ENCODE assay signal across 1 cellular context in genomic region chr4:2938906-2939305, GRCh38.
TF ChIP-seq lines count a peak whose summit lies in the region.

No MANE protein-coding gene starts in this region.

TF ChIP-seq in GM12878, 131 proteins besides CTCF, POLR2A, EP300 and RAD21:
- TF ChIP-seq REST (IDR thresholded peaks at IDR 0.05; ENCODE audit: low read depth, low read length) (no peak), CBX5 (IDR thresholded peaks at IDR 0.05; ENCODE audit: low read depth) (no peak), RCOR1 (conservative IDR thresholded peaks at IDR 0.05; ENCODE audit: low read depth, low read length) (no peak), ZBTB4 (CRISPR knock-in tag; IDR thresholded peaks at IDR 0.05) (no peak), PAX8 (IDR thresholded peaks at IDR 0.05) (no peak), PAX5 (IDR thresholded peaks at IDR 0.05; ENCODE audit: borderline replicate concordance, low read depth, low read length) (no peak), IRF5 (IDR thresholded peaks at IDR 0.05; ENCODE audit: borderline replicate concordance) (no peak), SPI1 (IDR thresholded peaks at IDR 0.05; ENCODE audit: borderline replicate concordance, insufficient read depth, low read depth, low read length) (no peak), IRF3 (IDR thresholded peaks at IDR 0.05) (no peak), IRF4 (IDR thresholded peaks at IDR 0.05; ENCODE audit: low read depth, low read length) (no peak), EED (IDR thresholded peaks at IDR 0.05; ENCODE audit: low read depth) (no peak), CHD2 (IDR thresholded peaks at IDR 0.05; ENCODE audit: borderline replicate concordance, low read depth, low read length) (no peak), MTA2 (IDR thresholded peaks at IDR 0.05; ENCODE audit: low read depth) (no peak), CHD1 (IDR thresholded peaks at IDR 0.05; ENCODE audit: low read depth, low read length) (no peak), NR2C2 (IDR thresholded peaks at IDR 0.05; ENCODE audit: borderline replicate concordance, control insufficient read depth, insufficient read length, low read depth) (no peak), PKNOX1 (IDR thresholded peaks at IDR 0.05) (no peak), SMAD1 (IDR thresholded peaks at IDR 0.05; ENCODE audit: low read depth, partially characterized antibody) (no peak), NFIC (IDR thresholded peaks at IDR 0.05; ENCODE audit: low read depth, low read length) (no peak)
- TF ChIP-seq, protein P1, sequence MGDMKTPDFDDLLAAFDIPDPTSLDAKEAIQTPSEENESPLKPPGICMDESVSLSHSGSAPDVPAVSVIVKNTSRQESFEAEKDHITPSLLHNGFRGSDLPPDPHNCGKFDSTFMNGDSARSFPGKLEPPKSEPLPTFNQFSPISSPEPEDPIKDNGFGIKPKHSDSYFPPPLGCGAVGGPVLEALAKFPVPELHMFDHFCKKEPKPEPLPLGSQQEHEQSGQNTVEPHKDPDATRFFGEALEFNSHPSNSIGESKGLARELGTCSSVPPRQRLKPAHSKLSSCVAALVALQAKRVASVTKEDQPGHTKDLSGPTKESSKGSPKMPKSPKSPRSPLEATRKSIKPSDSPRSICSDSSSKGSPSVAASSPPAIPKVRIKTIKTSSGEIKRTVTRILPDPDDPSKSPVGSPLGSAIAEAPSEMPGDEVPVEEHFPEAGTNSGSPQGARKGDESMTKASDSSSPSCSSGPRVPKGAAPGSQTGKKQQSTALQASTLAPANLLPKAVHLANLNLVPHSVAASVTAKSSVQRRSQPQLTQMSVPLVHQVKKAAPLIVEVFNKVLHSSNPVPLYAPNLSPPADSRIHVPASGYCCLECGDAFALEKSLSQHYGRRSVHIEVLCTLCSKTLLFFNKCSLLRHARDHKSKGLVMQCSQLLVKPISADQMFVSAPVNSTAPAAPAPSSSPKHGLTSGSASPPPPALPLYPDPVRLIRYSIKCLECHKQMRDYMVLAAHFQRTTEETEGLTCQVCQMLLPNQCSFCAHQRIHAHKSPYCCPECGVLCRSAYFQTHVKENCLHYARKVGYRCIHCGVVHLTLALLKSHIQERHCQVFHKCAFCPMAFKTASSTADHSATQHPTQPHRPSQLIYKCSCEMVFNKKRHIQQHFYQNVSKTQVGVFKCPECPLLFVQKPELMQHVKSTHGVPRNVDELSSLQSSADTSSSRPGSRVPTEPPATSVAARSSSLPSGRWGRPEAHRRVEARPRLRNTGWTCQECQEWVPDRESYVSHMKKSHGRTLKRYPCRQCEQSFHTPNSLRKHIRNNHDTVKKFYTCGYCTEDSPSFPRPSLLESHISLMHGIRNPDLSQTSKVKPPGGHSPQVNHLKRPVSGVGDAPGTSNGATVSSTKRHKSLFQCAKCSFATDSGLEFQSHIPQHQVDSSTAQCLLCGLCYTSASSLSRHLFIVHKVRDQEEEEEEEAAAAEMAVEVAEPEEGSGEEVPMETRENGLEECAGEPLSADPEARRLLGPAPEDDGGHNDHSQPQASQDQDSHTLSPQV (IDR thresholded peaks at IDR 0.05) = no peak
